In the genomic region with DNA sequence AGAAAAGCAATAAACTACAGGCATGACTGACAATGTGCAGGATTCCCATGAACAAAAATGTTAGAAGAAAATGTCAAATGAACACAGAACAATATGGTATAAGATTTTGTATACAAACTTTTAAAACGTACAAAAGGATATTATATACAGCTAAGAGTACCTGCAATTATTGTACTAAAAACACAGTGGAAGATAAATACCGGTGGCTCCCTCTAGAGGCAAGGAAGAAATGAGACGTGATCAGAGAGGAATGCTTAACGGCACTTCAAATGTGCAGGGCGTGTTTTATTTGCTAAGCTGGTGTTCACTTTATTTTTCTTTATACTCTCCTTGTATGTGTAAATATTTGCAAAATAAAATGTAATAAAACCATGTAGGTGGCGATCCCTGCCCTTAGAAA, we compare ENCODE assay signal across 1 cellular context.
TF ChIP-seq lines count a peak whose summit lies in the region.

No MANE protein-coding gene starts in this region.

TF ChIP-seq in GM23338, 12 proteins besides CTCF, POLR2A, EP300 and RAD21 (continued from another document):
- TF ChIP-seq, protein P1, sequence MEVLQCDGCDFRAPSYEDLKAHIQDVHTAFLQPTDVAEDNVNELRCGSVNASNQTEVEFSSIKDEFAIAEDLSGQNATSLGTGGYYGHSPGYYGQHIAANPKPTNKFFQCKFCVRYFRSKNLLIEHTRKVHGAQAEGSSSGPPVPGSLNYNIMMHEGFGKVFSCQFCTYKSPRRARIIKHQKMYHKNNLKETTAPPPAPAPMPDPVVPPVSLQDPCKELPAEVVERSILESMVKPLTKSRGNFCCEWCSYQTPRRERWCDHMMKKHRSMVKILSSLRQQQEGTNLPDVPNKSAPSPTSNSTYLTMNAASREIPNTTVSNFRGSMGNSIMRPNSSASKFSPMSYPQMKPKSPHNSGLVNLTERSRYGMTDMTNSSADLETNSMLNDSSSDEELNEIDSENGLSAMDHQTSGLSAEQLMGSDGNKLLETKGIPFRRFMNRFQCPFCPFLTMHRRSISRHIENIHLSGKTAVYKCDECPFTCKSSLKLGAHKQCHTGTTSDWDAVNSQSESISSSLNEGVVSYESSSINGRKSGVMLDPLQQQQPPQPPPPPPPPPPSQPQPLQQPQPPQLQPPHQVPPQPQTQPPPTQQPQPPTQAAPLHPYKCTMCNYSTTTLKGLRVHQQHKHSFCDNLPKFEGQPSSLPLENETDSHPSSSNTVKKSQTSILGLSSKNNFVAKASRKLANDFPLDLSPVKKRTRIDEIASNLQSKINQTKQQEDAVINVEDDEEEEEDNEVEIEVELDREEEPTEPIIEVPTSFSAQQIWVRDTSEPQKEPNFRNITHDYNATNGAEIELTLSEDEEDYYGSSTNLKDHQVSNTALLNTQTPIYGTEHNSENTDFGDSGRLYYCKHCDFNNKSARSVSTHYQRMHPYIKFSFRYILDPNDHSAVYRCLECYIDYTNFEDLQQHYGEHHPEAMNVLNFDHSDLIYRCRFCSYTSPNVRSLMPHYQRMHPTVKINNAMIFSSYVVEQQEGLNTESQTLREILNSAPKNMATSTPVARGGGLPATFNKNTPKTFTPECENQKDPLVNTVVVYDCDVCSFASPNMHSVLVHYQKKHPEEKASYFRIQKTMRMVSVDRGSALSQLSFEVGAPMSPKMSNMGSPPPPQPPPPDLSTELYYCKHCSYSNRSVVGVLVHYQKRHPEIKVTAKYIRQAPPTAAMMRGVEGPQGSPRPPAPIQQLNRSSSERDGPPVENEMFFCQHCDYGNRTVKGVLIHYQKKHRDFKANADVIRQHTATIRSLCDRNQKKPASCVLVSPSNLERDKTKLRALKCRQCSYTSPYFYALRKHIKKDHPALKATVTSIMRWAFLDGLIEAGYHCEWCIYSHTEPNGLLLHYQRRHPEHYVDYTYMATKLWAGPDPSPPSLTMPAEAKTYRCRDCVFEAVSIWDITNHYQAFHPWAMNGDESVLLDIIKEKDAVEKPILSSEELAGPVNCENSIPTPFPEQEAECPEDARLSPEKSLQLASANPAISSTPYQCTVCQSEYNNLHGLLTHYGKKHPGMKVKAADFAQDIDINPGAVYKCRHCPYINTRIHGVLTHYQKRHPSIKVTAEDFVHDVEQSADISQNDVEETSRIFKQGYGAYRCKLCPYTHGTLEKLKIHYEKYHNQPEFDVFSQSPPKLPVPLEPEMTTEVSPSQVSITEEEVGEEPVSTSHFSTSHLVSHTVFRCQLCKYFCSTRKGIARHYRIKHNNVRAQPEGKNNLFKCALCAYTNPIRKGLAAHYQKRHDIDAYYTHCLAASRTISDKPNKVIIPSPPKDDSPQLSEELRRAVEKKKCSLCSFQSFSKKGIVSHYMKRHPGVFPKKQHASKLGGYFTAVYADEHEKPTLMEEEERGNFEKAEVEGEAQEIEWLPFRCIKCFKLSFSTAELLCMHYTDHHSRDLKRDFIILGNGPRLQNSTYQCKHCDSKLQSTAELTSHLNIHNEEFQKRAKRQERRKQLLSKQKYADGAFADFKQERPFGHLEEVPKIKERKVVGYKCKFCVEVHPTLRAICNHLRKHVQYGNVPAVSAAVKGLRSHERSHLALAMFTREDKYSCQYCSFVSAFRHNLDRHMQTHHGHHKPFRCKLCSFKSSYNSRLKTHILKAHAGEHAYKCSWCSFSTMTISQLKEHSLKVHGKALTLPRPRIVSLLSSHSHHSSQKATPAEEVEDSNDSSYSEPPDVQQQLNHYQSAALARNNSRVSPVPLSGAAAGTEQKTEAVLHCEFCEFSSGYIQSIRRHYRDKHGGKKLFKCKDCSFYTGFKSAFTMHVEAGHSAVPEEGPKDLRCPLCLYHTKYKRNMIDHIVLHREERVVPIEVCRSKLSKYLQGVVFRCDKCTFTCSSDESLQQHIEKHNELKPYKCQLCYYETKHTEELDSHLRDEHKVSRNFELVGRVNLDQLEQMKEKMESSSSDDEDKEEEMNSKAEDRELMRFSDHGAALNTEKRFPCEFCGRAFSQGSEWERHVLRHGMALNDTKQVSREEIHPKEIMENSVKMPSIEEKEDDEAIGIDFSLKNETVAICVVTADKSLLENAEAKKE (CRISPR knock-in tag; IDR thresholded peaks at IDR 0.05), result no peak
- TF ChIP-seq JUNB (IDR thresholded peaks at IDR 0.05; ENCODE audit: unreplicated experiment) (no peak), ZNF114 (CRISPR knock-in tag; IDR thresholded peaks at IDR 0.05) (no peak), EZH2phosphoT487 (IDR thresholded peaks at IDR 0.05; ENCODE audit: unreplicated experiment) (no peak)
